ENCODE assay signal across 24 cellular contexts in the genomic region with DNA sequence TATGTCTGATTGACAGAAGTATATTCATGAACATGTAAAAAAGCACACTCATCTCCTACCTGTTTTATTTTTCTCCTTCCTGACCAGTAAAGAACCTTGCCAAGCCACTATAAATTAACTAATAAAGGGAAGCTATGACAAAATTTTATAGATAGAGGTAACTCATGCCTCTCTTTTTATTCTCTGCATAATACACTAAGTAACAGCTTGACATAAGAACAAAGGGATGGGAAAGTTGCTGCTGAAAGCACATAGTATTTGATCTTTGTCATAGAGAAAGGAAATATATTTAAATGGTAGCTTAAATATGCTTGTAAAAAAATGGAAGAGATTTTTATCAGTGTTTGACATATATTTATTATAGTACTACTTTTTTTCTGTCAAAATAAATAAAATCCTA.
"Had no signal": no experiment of that assay in that cellular context is flagged by ENCODE, and none has a peak within 500 bp of the region (broad histone marks: within the 10 kb centered on the region; RNA-seq: fewer than 3 reads in every experiment).

No MANE protein-coding gene starts in this region.

- H3K9me3 ChIP-seq: colonic mucosa, esophagus muscularis mucosa, esophagus squamous epithelium, gastrocnemius medialis, gastroesophageal sphincter, heart left ventricle had no signal

- H3K36me3 ChIP-seq: colonic mucosa, esophagus muscularis mucosa, esophagus squamous epithelium, gastrocnemius medialis, gastroesophageal sphincter, heart left ventricle, heart right ventricle had no signal

- H3K27me3 ChIP-seq: colonic mucosa, dorsolateral prefrontal cortex, esophagus muscularis mucosa, esophagus squamous epithelium, foreskin keratinocyte, gastrocnemius medialis, gastroesophageal sphincter, heart left ventricle, heart right ventricle had no signal

- H3K9me3 Mint-ChIP-seq: dendritic cell treated with granulocyte-macrophage colony-stimulating factor and Interleukin-4, amounts not matched to agents 40 ng/mL and 50 ng/mL, for 4 days; endodermal cell had no signal

- H3K4me3 ChIP-seq: colonic mucosa, coronary artery, dorsolateral prefrontal cortex, esophagus muscularis mucosa, esophagus squamous epithelium, gastrocnemius medialis, gastroesophageal sphincter, heart left ventricle, heart right ventricle had no signal

- H3K27ac Mint-ChIP-seq: dendritic cell treated with granulocyte-macrophage colony-stimulating factor and Interleukin-4, amounts not matched to agents 40 ng/mL and 50 ng/mL, for 4 days; effector memory CD8-positive, alpha-beta T cell; endodermal cell had no signal

- H3K4me1 ChIP-seq: colonic mucosa, esophagus muscularis mucosa, esophagus squamous epithelium, foreskin keratinocyte, gastrocnemius medialis, gastroesophageal sphincter, heart left ventricle, heart right ventricle had no signal

- H3K27ac ChIP-seq: colonic mucosa, coronary artery, dorsolateral prefrontal cortex, epithelial cell of prostate, esophagus muscularis mucosa, esophagus squamous epithelium, foreskin keratinocyte, gastrocnemius medialis, gastroesophageal sphincter, heart left ventricle, heart right ventricle had no signal

- ATAC-seq: effector memory CD8-positive, alpha-beta T cell; esophagus mucosa; foreskin keratinocyte; gastrocnemius medialis; gastroesophageal sphincter; heart left ventricle; heart right ventricle had no signal

- DNase-seq: colonic mucosa; cortex of kidney; dermis blood vessel endothelial cell; dorsolateral prefrontal cortex; effector CD4-positive, alpha-beta T cell; effector CD8-positive, alpha-beta T cell; effector memory CD4-positive, alpha-beta T cell; effector memory CD8-positive, alpha-beta T cell; endodermal cell; erythroblast; esophagus squamous epithelium; foreskin fibroblast; foreskin keratinocyte; gastrocnemius medialis; glutamatergic neuron; head of caudate nucleus; heart left ventricle; heart right ventricle had no signal
